ENCODE assay signal across 26 cellular contexts in the genomic region with DNA sequence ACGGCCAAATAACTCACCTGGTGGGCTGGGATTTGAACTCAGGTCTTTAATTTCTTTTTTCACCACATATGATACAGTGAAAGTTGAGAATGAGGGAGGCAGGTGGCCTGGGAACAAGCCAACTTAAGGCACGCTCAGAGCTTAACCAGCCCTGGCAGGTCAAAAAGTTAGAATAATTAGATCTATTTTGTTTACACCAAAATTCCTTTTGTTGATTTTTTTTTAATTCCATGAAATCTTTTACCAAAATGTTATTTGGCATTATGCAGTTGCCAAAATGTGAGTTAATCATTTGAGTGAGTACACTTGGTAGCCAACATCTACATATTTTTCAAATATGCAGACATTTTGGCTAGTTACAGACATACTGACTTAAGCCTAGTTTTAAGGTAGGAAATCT. TPM values are rescaled to one million over a fixed set of nuclear protein-coding genes. Genes with fewer than 3 reads are reported as not detected.
"Had no signal": no experiment of that assay in that cellular context is flagged by ENCODE, and none has a peak within 500 bp of the region (broad histone marks: within the 10 kb centered on the region; RNA-seq: fewer than 3 reads in every experiment).

No MANE protein-coding gene starts in this region.

- DNase-seq: natural killer cell; occipital lobe; ovary; posterior cingulate gyrus; psoas muscle; right cardiac atrium; right lobe of liver; sigmoid colon; small intestine; stimulated activated CD4-positive, alpha-beta T cell treated with anti-CD3 and anti-CD28 coated beads, Interleukin-15, amount 100 ng/mL, for 24 hours; stimulated activated CD4-positive, alpha-beta T cell treated with anti-CD3 and anti-CD28 coated beads, Interleukin-2, amount 100 ng/mL, for 24 hours; stimulated activated CD4-positive, alpha-beta T cell treated with anti-CD3 and anti-CD28 coated beads, Interleukin-2, amount 100 ng/mL, for 48 hours; stimulated activated CD4-positive, alpha-beta T cell treated with anti-CD3 and anti-CD28 coated beads, Interleukin-4, amount 100 ng/mL, for 24 hours; stimulated activated naive B cell treated with anti-CD40 and anti-IgM and Interleukin-4, amounts not matched to agents 10 μg/mL and 1 μg/mL and 100 μg/mL, for 72 hours; stimulated activated naive CD4-positive, alpha-beta T cell treated with Interleukin-2 at 50 U/mL for 16 hours; stomach; tibial artery; transverse colon; upper lobe of right lung; uterus had no signal

- H3K36me3 ChIP-seq: neural progenitor cell, ovary, right lobe of liver, sigmoid colon, stomach, tibial artery, transverse colon, upper lobe of right lung, uterus had no signal

- H3K4me3 ChIP-seq: neural progenitor cell, ovary, psoas muscle, right lobe of liver, sigmoid colon, stomach, tibial artery, transverse colon, upper lobe of right lung, uterus had no signal

- H3K27me3 ChIP-seq: neural progenitor cell, ovary, right lobe of liver, stomach, tibial artery, transverse colon, upper lobe of right lung, uterus had no signal

- H3K9me3 ChIP-seq: ovary, psoas muscle, right lobe of liver, sigmoid colon, tibial artery, transverse colon, upper lobe of right lung, uterus had no signal

RNA-seq across cellular contexts. Expression of a gene that starts 36.8 kb away (rescaled TPM):
- total RNA-seq: natural killer cell, occipital lobe, osteoblast, ovary, progenitor cell of endocrine pancreas, psoas muscle, renal cortical epithelial cell, right cardiac atrium, right lobe of liver, sigmoid colon, skeletal muscle tissue, stomach, subcutaneous adipose tissue, transverse colon, upper lobe of right lung had no signal
